In genomic region chr3:111210866-111211564, GRCh38 we compare ENCODE assay signal across 17 cellular contexts.
"Had no signal": no experiment of that assay in that cellular context is flagged by ENCODE, and none has a peak within 500 bp of the region (broad histone marks: within the 10 kb centered on the region; RNA-seq: fewer than 3 reads in every experiment).

No MANE protein-coding gene starts in this region.

- H3K27ac ChIP-seq: body of pancreas, epithelial cell of prostate, ovary, sigmoid colon, testis, uterus had no signal

- H3K4me1 ChIP-seq: body of pancreas, sigmoid colon, testis, uterus had no signal

- H3K4me3 ChIP-seq: body of pancreas, ovary, sigmoid colon, testis, uterus had no signal

- DNase-seq: activated CD4-positive, alpha-beta T cell treated with anti-CD3 and anti-CD28 coated beads for 4 hours; activated CD8-positive, alpha-beta memory T cell treated with anti-CD3 and anti-CD28 coated beads, Interleukin-2, amount 50 U/mL, for 4 hours; activated naive CD4-positive, alpha-beta T cell treated with Interleukin-2 at 50 U/mL for 16 hours; body of pancreas; effector memory CD4-positive, alpha-beta T cell; hypothalamus; islet precursor cell; mesenchymal stem cell; ovary; sigmoid colon; stimulated activated CD4-positive, alpha-beta T cell treated with anti-CD3 and anti-CD28 coated beads, Interleukin-12 subunit alpha, Interleukin-12 subunit beta, amount 100 ng/mL, for 4 hours; T-helper 9 cell; testis; uterus had no signal

- H3K9me3 ChIP-seq: body of pancreas, ovary, sigmoid colon, testis, uterus had no signal

- H3K36me3 ChIP-seq: ovary, sigmoid colon, uterus had no signal

- H3K27me3 ChIP-seq: body of pancreas, ovary, sigmoid colon, testis, uterus had no signal

- ATAC-seq: activated CD8-positive, alpha-beta T cell treated with anti-CD3 and anti-CD28 coated beads for 36 hours; body of pancreas; left lobe of liver had no signal
